Comparison of ENCODE assay signal across 17 cellular contexts in the genomic region with DNA sequence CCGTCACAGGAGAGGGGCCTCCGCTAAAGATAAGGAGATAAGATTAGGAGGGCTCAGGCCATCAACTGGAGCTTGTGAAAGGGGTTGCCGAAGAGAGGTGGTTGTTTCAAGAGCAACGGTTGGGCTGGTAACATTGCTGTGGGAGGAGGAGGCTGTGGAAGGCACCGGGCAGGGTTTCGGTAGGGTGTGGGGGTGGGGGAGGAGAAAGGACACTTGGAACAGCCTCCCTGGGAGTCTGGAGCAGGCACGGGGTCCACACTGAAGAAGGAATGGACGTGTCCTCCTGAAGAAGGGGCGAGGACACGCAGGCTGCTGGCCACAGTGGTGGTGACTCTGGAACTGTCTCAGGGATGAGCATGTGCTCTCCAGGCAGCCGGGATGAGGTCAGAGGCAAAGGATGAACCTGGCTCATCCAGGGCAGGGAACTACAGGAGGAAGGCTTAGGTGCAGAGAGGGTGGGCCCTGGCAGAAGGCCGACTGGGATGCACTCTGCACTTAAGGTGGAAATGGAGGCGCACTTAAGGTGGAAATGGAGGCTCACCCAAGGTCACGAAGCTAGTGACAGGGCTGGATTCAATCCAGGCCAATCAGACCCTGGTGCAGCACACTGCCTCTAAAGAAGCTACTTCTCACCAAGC. TPM values are rescaled to one million over a fixed set of nuclear protein-coding genes. Genes with fewer than 3 reads are reported as not detected.
DNase-seq lines count a peak whose midpoint lies in the region; ATAC-seq and TF ChIP-seq lines count a peak whose summit lies in the region.
"Had no signal": no experiment of that assay in that cellular context is flagged by ENCODE, and none has a peak within 500 bp of the region (broad histone marks: within the 10 kb centered on the region; RNA-seq: fewer than 3 reads in every experiment).

No MANE protein-coding gene starts in this region.

- H3K27me3 ChIP-seq in breast epithelium (peaks cover 0 to 8% of the 10 kb centered on the region in 2 donors), RWPE2 (ENCODE audit: insufficient read depth, poor library complexity, severe bottlenecking) (peaks cover 5% of the 10 kb centered on the region)
- H3K27me3 ChIP-seq: Peyer's patch had no signal

- no peaks in the 10 kb centered on the region for H3K9me3 Mint-ChIP-seq in MCF 10A (ENCODE audit: unreplicated experiment)
- H3K9me3 Mint-ChIP-seq: CD4-positive, CD25-positive, alpha-beta regulatory T cell had no signal

- TF ChIP-seq POLR2A in breast epithelium (IDR thresholded peaks at IDR 0.05) = no peak

- H3K9me3 ChIP-seq in breast epithelium (no peaks in the 10 kb centered on the region), RWPE2 (ENCODE audit: severe bottlenecking) (no peaks in the 10 kb centered on the region)
- H3K9me3 ChIP-seq: HAP-1, Peyer's patch had no signal

- no peak overlapping the region for H3K4me3 ChIP-seq in breast epithelium
- H3K4me3 ChIP-seq in RWPE2 (ENCODE audit: severe bottlenecking) = no peak overlapping the region
- H3K4me3 ChIP-seq in fibroblast of mammary gland (ENCODE audit: control insufficient read depth, low read depth, low read length) = no peak overlapping the region
- H3K4me3 ChIP-seq: HAP-1, Peyer's patch had no signal

- H3K36me3 Mint-ChIP-seq in MCF 10A (ENCODE audit: insufficient read depth, unreplicated experiment) = no peaks in the 10 kb centered on the region
- H3K36me3 Mint-ChIP-seq: CD4-positive, CD25-positive, alpha-beta regulatory T cell had no signal

- H3K27ac Mint-ChIP-seq in MCF 10A (ENCODE audit: low read depth, unreplicated experiment) = no peak overlapping the region
- H3K27ac Mint-ChIP-seq: CD4-positive, CD25-positive, alpha-beta regulatory T cell had no signal

- no TSS peak for BruUV-seq in MCF 10A (replicated peaks; lab: Mats Ljungman, UMichigan)

- TF ChIP-seq CTCF in MCF 10A (IDR thresholded peaks at IDR 0.05; ENCODE audit: unreplicated experiment) = no peak
- no peak for TF ChIP-seq CTCF in breast epithelium (IDR thresholded peaks at IDR 0.05)
- no peak for TF ChIP-seq CTCF in RWPE2 (IDR thresholded peaks at IDR 0.05; ENCODE audit: poor library complexity, severe bottlenecking)
- TF ChIP-seq CTCF in fibroblast of mammary gland (conservative IDR thresholded peaks at IDR 0.05; ENCODE audit: control insufficient read depth, insufficient read depth, low read depth, low read length) = no peak

- H3K4me3 Mint-ChIP-seq in MCF 10A (ENCODE audit: unreplicated experiment) = no peak overlapping the region
- H3K4me3 Mint-ChIP-seq: CD4-positive, CD25-positive, alpha-beta regulatory T cell had no signal

- CTCF ChIA-PET in MCF 10A (lab: Yijun Ruan, JAX) = interaction anchor here (0.6 to 1.2 kb wide), 4 partner anchors 11 to 212 kb away, joined by 3 to 4 read pairs (median 3); no protein-coding TSS in a partner anchor

- intact Hi-C loops in MCF 10A (cut with micrococcal nuclease) = no loop called here
- intact Hi-C loops in breast epithelium (cut with DNase I; ENCODE audit: low total_unique reads) = no loop called here

- peaks cover 14% of the 10 kb centered on the region for H3K4me1 Mint-ChIP-seq in MCF 10A (ENCODE audit: insufficient read depth, unreplicated experiment)

- peaks cover 31% of the 10 kb centered on the region for H3K27me3 Mint-ChIP-seq in MCF 10A (ENCODE audit: insufficient read depth, unreplicated experiment)

- H3K27ac ChIP-seq in breast epithelium = no peak overlapping the region
- H3K27ac ChIP-seq in RWPE2 (ENCODE audit: poor library complexity, severe bottlenecking) = no peak overlapping the region
- H3K27ac ChIP-seq: Peyer's patch had no signal

- peak; percentile 10 for DNase-seq in MCF 10A (ENCODE audit: unreplicated experiment)
- no peak for DNase-seq in breast epithelium (ENCODE audit: low spot score in 2 of 2)
- no peak for DNase-seq in RWPE2 (ENCODE audit: low spot score)
- peak; percentile 4 for DNase-seq in fibroblast of mammary gland (ENCODE audit: low read depth)
- no peak for DNase-seq in GOT3 (lab: John Stamatoyannopoulos, UW)
- no peak for DNase-seq in 8988T
- DNase-seq: ACHN; CD4-positive, CD25-positive, alpha-beta regulatory T cell; DMS79; IMR-90; NCI-H1417 treated with DMSO at 0.1 percent for 48 hours; NCI-H345; Peyer's patch; SHP77 had no signal

- ATAC-seq in RWPE2 (ENCODE audit: low read depth) = peak; percentile 48; the same call in 2 of the 3 replicates
- no peak for ATAC-seq in HG02970 (IDR thresholded peaks at IDR 0.05; ENCODE audit: low FRiP score, unreplicated experiment)

- H3K4me1 ChIP-seq in breast epithelium = peaks cover 0 to 5% of the 10 kb centered on the region in 2 donors
- H3K4me1 ChIP-seq in RWPE2 (ENCODE audit: insufficient read depth, poor library complexity, severe bottlenecking) = peaks cover 3% of the 10 kb centered on the region
- H3K4me1 ChIP-seq: HAP-1, Peyer's patch had no signal

- H3K36me3 ChIP-seq in breast epithelium (no peaks in the 10 kb centered on the region), RWPE2 (ENCODE audit: low read depth) (no peaks in the 10 kb centered on the region)
- H3K36me3 ChIP-seq: HAP-1, Peyer's patch had no signal

- POLR2A ChIA-PET in MCF 10A (lab: Yijun Ruan, JAX) = no interaction called here

RNA-seq across cellular contexts. Expression of a gene that starts 1.1 kb away (rescaled TPM):
- total RNA-seq in MCF 10A (2022) (not detected in 2 replicates), breast epithelium (not detected)
- total RNA-seq: CD4-positive, CD25-positive, alpha-beta regulatory T cell; IMR-90; LHCN-M2; Peyer's patch had no signal

RNA-seq across cellular contexts. Expression of a gene that starts 24.6 kb away (rescaled TPM):
- total RNA-seq in MCF 10A (2022) (not detected in 2 replicates), breast epithelium (not detected)
- total RNA-seq: CD4-positive, CD25-positive, alpha-beta regulatory T cell; IMR-90; LHCN-M2; Peyer's patch had no signal

RNA-seq across cellular contexts. Expression of a gene that starts 27.7 kb away (rescaled TPM):
- total RNA-seq in MCF 10A (2022) (15.4 and 22.8 TPM in 2 replicates), breast epithelium (10 to 100 TPM in 2 of 3 donors, 1 to 10 TPM in 1; 8.0 to 21.1 (median 15.1) TPM)

RNA-seq across cellular contexts. Expression of a gene that starts 43.2 kb away (rescaled TPM):
- total RNA-seq in MCF 10A (2022) (not detected in 2 replicates), breast epithelium (not detected)
- total RNA-seq: IMR-90, LHCN-M2, Peyer's patch had no signal

RNA-seq across cellular contexts. Expression of a gene that starts 47.0 kb away (rescaled TPM):
- not detected in 2 replicates for total RNA-seq in MCF 10A (2022)
- under 1 TPM in 1 of 3 donors, not detected in 2; 0.29 TPM for total RNA-seq in breast epithelium
- total RNA-seq: IMR-90, LHCN-M2 had no signal

Comparison
In these comparisons a context has a peak if more than half of its experiments do, and no peak if none do; other contexts are left out.
1. DNase-seq: peak in MCF 10A (single experiment) and fibroblast of mammary gland (single experiment); none in breast epithelium (0 of 2), RWPE2 (single experiment), GOT3 (single experiment) and 8988T (single experiment).